Comparison of ENCODE assay signal across 9 cellular contexts in genomic region chr4:84258905-84259830, GRCh38.
DNase-seq lines count a peak whose midpoint lies in the region; TF ChIP-seq lines count a peak whose summit lies in the region.
"Had no signal": no experiment of that assay in that cellular context is flagged by ENCODE, and none has a peak within 500 bp of the region (broad histone marks: within the 10 kb centered on the region; RNA-seq: fewer than 3 reads in every experiment).

No MANE protein-coding gene starts in this region.

- H3K4me3 Mint-ChIP-seq in activated naive CD4-positive, alpha-beta T cell treated with anti-CD3 and anti-CD28 coated beads, Interleukin-2, amount 10 ng/mL, durations not matched to agents 7 days and 5 days = no peak overlapping the region
- no peak overlapping the region for H3K4me3 Mint-ChIP-seq in activated CD4-positive, alpha-beta T cell treated with anti-CD3 and anti-CD28 coated beads, Interleukin-2, amount 10 ng/mL, durations not matched to agents 7 days and 5 days

- no peak overlapping the region for H3K27ac Mint-ChIP-seq in activated naive CD4-positive, alpha-beta T cell treated with anti-CD3 and anti-CD28 coated beads, Interleukin-2, amount 10 ng/mL, durations not matched to agents 7 days and 5 days
- no peak overlapping the region for H3K27ac Mint-ChIP-seq in activated CD4-positive, alpha-beta T cell treated with anti-CD3 and anti-CD28 coated beads, Interleukin-2, amount 10 ng/mL, durations not matched to agents 7 days and 5 days

- H4K20me1 ChIP-seq in osteoblast (ENCODE audit: insufficient read depth, low read length) = no peaks in the 10 kb centered on the region
- H4K20me1 ChIP-seq: BLaER1 treated with 17β-estradiol and CSF1 and Interleukin-3, amounts not matched to agents 10 nM and 100 nM had no signal

- H3K4me1 Mint-ChIP-seq in activated naive CD4-positive, alpha-beta T cell treated with anti-CD3 and anti-CD28 coated beads, Interleukin-2, amount 10 ng/mL, durations not matched to agents 7 days and 5 days = no peaks in the 10 kb centered on the region
- no peaks in the 10 kb centered on the region for H3K4me1 Mint-ChIP-seq in activated CD4-positive, alpha-beta T cell treated with anti-CD3 and anti-CD28 coated beads, Interleukin-2, amount 10 ng/mL, durations not matched to agents 7 days and 5 days

- no peak overlapping the region for H2AFZ ChIP-seq in osteoblast (ENCODE audit: low read length)

- H3K4me1 ChIP-seq in osteoblast (ENCODE audit: insufficient read depth, low read length) = no peaks in the 10 kb centered on the region

- POLR2A ChIA-PET in activated CD4-positive, alpha-beta T cell treated with anti-CD3 and anti-CD28 coated beads, Interleukin-2, amount 10 ng/mL, durations not matched to agents 7 days and 5 days (lab: Charles Lee) = no interaction called here

- no peak overlapping the region for H3K27ac ChIP-seq in brain microvascular endothelial cell
- H3K27ac ChIP-seq in osteoblast (ENCODE audit: low read depth, low read length) = no peak overlapping the region
- H3K27ac ChIP-seq: BLaER1 treated with 17β-estradiol and CSF1 and Interleukin-3, amounts not matched to agents 10 nM and 100 nM had no signal

- H3K27me3 Mint-ChIP-seq in activated naive CD4-positive, alpha-beta T cell treated with anti-CD3 and anti-CD28 coated beads, Interleukin-2, amount 10 ng/mL, durations not matched to agents 7 days and 5 days = no peaks in the 10 kb centered on the region
- H3K27me3 Mint-ChIP-seq in activated CD4-positive, alpha-beta T cell treated with anti-CD3 and anti-CD28 coated beads, Interleukin-2, amount 10 ng/mL, durations not matched to agents 7 days and 5 days = no peaks in the 10 kb centered on the region

- H3K79me2 ChIP-seq in osteoblast (ENCODE audit: insufficient read depth, low read length) = no peaks in the 10 kb centered on the region

- H3K4me3 ChIP-seq in LNCaP clone FGC (ENCODE audit: low read depth, low read length) (no peak overlapping the region), brain microvascular endothelial cell (ENCODE audit: low read depth, low read length) (no peak overlapping the region), osteoblast (ENCODE audit: insufficient read depth, low read length) (no peak overlapping the region)
- H3K4me3 ChIP-seq: BLaER1 treated with 17β-estradiol and CSF1 and Interleukin-3, amounts not matched to agents 10 nM and 100 nM had no signal

- H3K36me3 ChIP-seq in brain microvascular endothelial cell (replicated peaks) (no peaks in the 10 kb centered on the region), osteoblast (ENCODE audit: insufficient read depth, low read length) (no peaks in the 10 kb centered on the region)
- H3K36me3 ChIP-seq: BLaER1 treated with 17β-estradiol and CSF1 and Interleukin-3, amounts not matched to agents 10 nM and 100 nM had no signal

- in situ Hi-C loops in brain microvascular endothelial cell (cut with HindIII; ENCODE audit: low pct_ligation_motif_present, low sequenced_read_pairs) = no loop called here

- peaks cover 5% of the 10 kb centered on the region for H3K9me3 Mint-ChIP-seq in activated naive CD4-positive, alpha-beta T cell treated with anti-CD3 and anti-CD28 coated beads, Interleukin-2, amount 10 ng/mL, durations not matched to agents 7 days and 5 days
- peaks cover 10% of the 10 kb centered on the region for H3K9me3 Mint-ChIP-seq in activated CD4-positive, alpha-beta T cell treated with anti-CD3 and anti-CD28 coated beads, Interleukin-2, amount 10 ng/mL, durations not matched to agents 7 days and 5 days

- CTCF ChIA-PET in activated naive CD4-positive, alpha-beta T cell treated with anti-CD3 and anti-CD28 coated beads, Interleukin-2, amount 10 ng/mL, durations not matched to agents 7 days and 5 days (lab: Charles Lee) = interaction anchor here (0.8 kb wide), 1 partner anchor 469 kb away, joined by 3 read pairs; no protein-coding TSS in a partner anchor
- CTCF ChIA-PET in activated CD4-positive, alpha-beta T cell treated with anti-CD3 and anti-CD28 coated beads, Interleukin-2, amount 10 ng/mL, durations not matched to agents 7 days and 5 days (lab: Charles Lee) = no interaction called here

- peak; percentile 19 for DNase-seq in NCI-H1105 treated with DMSO at 0.1 percent for 48 hours (lab: John Stamatoyannopoulos, UW)
- no peak for DNase-seq in NCI-H1105 (lab: John Stamatoyannopoulos, UW)
- DNase-seq in H4 (ENCODE audit: low spot score) = peak; percentile 55
- DNase-seq in LNCaP clone FGC (ENCODE audit: low read depth) = peak; percentile 27
- DNase-seq in brain microvascular endothelial cell = peak; percentile 32
- DNase-seq in osteoblast (ENCODE audit: insufficient read length, low spot score, missing footprints) = no peak
- DNase-seq in activated naive CD4-positive, alpha-beta T cell treated with anti-CD3 and anti-CD28 coated beads, Interleukin-2, amount 10 ng/mL, durations not matched to agents 7 days and 5 days = no peak
- DNase-seq in activated CD4-positive, alpha-beta T cell treated with anti-CD3 and anti-CD28 coated beads, Interleukin-2, amount 10 ng/mL, durations not matched to agents 7 days and 5 days = no peak

- no peaks in the 10 kb centered on the region for H3K36me3 Mint-ChIP-seq in activated naive CD4-positive, alpha-beta T cell treated with anti-CD3 and anti-CD28 coated beads, Interleukin-2, amount 10 ng/mL, durations not matched to agents 7 days and 5 days
- H3K36me3 Mint-ChIP-seq in activated CD4-positive, alpha-beta T cell treated with anti-CD3 and anti-CD28 coated beads, Interleukin-2, amount 10 ng/mL, durations not matched to agents 7 days and 5 days (ENCODE audit: low read depth) = no peaks in the 10 kb centered on the region

- no peaks in the 10 kb centered on the region for H3K27me3 ChIP-seq in brain microvascular endothelial cell (replicated peaks)
- no peaks in the 10 kb centered on the region for H3K27me3 ChIP-seq in osteoblast (ENCODE audit: insufficient read depth, low read length)
- H3K27me3 ChIP-seq: BLaER1 treated with 17β-estradiol and CSF1 and Interleukin-3, amounts not matched to agents 10 nM and 100 nM had no signal

- TF ChIP-seq CTCF in LNCaP clone FGC (IDR thresholded peaks at IDR 0.05; ENCODE audit: control insufficient read depth, extremely low read depth, insufficient read depth) (peak; percentile 81), brain microvascular endothelial cell (IDR thresholded peaks at IDR 0.05; ENCODE audit: low read depth, low read length, missing control alignments) (peak; percentile 81), osteoblast (IDR thresholded peaks at IDR 0.05; ENCODE audit: extremely low read depth, low read depth, low read length) (peak; percentile 62)

- H3K4me2 ChIP-seq in osteoblast (ENCODE audit: insufficient read depth, low read length) = no peak overlapping the region

- H3K9me3 ChIP-seq in osteoblast (ENCODE audit: low read depth, low read length) = no peaks in the 10 kb centered on the region

Comparison
In these comparisons a context has a peak if more than half of its experiments do, and no peak if none do; other contexts are left out.
1. DNase-seq: peak in NCI-H1105 treated with DMSO at 0.1 percent for 48 hours (single experiment), H4 (single experiment), LNCaP clone FGC (single experiment) and brain microvascular endothelial cell (single experiment); none in NCI-H1105 (single experiment), osteoblast (single experiment), activated naive CD4-positive, alpha-beta T cell treated with anti-CD3 and anti-CD28 coated beads, Interleukin-2, amount 10 ng/mL, durations not matched to agents 7 days and 5 days (single experiment) and activated CD4-positive, alpha-beta T cell treated with anti-CD3 and anti-CD28 coated beads, Interleukin-2, amount 10 ng/mL, durations not matched to agents 7 days and 5 days (single experiment).
2. Peak in every context shown above with its lines, with median percentiles within 50 percentile points of each other: CTCF ChIP-seq.